ENCODE assay signal across 8 cellular contexts in the genomic region with DNA sequence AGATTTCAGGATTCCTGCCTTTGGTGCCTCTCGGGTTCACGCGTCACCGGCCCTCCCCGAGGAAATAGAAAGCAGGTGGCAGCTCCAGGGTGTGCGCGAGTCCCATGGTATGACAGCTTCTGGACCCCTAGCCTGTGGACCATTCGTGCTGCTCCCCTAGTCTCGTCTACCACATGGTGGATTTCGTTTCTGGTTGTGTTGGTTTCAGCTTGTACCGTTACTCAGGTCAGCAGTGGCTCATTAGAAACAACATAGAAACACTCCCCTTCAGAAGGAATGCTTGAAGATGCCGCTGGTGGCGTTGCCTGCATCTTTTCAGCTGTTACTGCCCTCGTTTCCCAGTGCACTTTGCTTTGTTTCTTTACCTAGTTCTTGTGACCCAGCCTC. TPM values are rescaled to one million over a fixed set of nuclear protein-coding genes. Genes with fewer than 3 reads are reported as not detected.
DNase-seq lines count a peak whose midpoint lies in the region; ATAC-seq, FAIRE-seq and TF ChIP-seq lines count a peak whose summit lies in the region.

No MANE protein-coding gene starts in this region.

- peak; percentile 54 for ATAC-seq in DND-41 (ENCODE audit: insufficient read depth, low read depth)
- peak; percentile 44 for ATAC-seq in HG03159 (IDR thresholded peaks at IDR 0.05; ENCODE audit: unreplicated experiment)
- peak; percentile 15 for ATAC-seq in upper lobe of right lung

- H3K36me3 ChIP-seq in DND-41 (ENCODE audit: insufficient read depth, low read length) (peaks cover 7% of the 10 kb centered on the region), SJCRH30 (no peaks in the 10 kb centered on the region; the same call in 1 of the 2 replicates), mesendoderm (ENCODE audit: control insufficient read depth, insufficient read depth, low read length) (no peaks in the 10 kb centered on the region), upper lobe of right lung (no peaks in the 10 kb centered on the region)
- no peaks in the 10 kb centered on the region for H3K36me3 ChIP-seq in effector memory CD4-positive, alpha-beta T cell (ENCODE audit: control insufficient read depth, insufficient read depth, low read length)

- FAIRE-seq in D721Med (lab: Jason Lieb, UNC) = no peak

- H2BK15ac ChIP-seq in mesendoderm (replicated peaks; ENCODE audit: low read depth) = no peak overlapping the region

- no CpG with 5 or more reads among the region's 14 CpGs for WGBS in mesendoderm (ENCODE audit: extremely low coverage, insufficient coverage, low lambda C conversion rate)

- H2AK5ac ChIP-seq in mesendoderm (ENCODE audit: low read length) = no peak overlapping the region

- H2BK5ac ChIP-seq in mesendoderm (ENCODE audit: low read length) = no peak overlapping the region

- H3K79me1 ChIP-seq in mesendoderm (ENCODE audit: low read length) = peaks cover 6% of the 10 kb centered on the region

- H2AFZ ChIP-seq in DND-41 (ENCODE audit: low read depth, low read length) = peak overlapping the region; percentile 77

- H3K56ac ChIP-seq in mesendoderm (ENCODE audit: low read length) = peak overlapping the region; percentile 100

- peak overlapping the region; percentile 5 for H3K4ac ChIP-seq in mesendoderm (ENCODE audit: low read depth, low read length)

- no peak overlapping the region for H3K23ac ChIP-seq in mesendoderm (ENCODE audit: low read length)

- peaks cover 37% of the 10 kb centered on the region for H4K20me1 ChIP-seq in DND-41 (ENCODE audit: insufficient read depth, low read length)

- peaks cover 60% of the 10 kb centered on the region for H3K79me2 ChIP-seq in DND-41 (ENCODE audit: insufficient read depth, low read length)
- H3K79me2 ChIP-seq in mesendoderm (ENCODE audit: control insufficient read depth, insufficient read depth, low read length) = peaks cover 41% of the 10 kb centered on the region

- H2BK120ac ChIP-seq in mesendoderm (ENCODE audit: low read depth, low read length) = no peak overlapping the region

- H3K4me1 ChIP-seq in DND-41 (ENCODE audit: insufficient read depth, low read length) (peaks cover 38% of the 10 kb centered on the region), SJCRH30 (peaks cover 10% of the 10 kb centered on the region), mesendoderm (ENCODE audit: control insufficient read depth, low read depth, low read length) (no peaks in the 10 kb centered on the region), upper lobe of right lung (peaks cover 16% of the 10 kb centered on the region)
- H3K4me1 ChIP-seq in effector memory CD4-positive, alpha-beta T cell (ENCODE audit: control insufficient read depth, insufficient read depth, low read length, poor library complexity, severe bottlenecking) = peaks cover 12% of the 10 kb centered on the region

- DNase-seq in DND-41 (peak; percentile 42), GM19240 (ENCODE audit: insufficient read length, low spot score) (peak; percentile 14), SJCRH30 (peak; percentile 43 to 59), mesendoderm (peak; percentile 61), upper lobe of right lung (no peak), D721Med (ENCODE audit: insufficient read length, low spot score) (no peak)
- no peak for DNase-seq in effector memory CD4-positive, alpha-beta T cell

- H3K9me3 ChIP-seq in DND-41 (ENCODE audit: insufficient read depth, low read length, severe bottlenecking) (no peaks in the 10 kb centered on the region), SJCRH30 (replicated peaks) (no peaks in the 10 kb centered on the region), upper lobe of right lung (no peaks in the 10 kb centered on the region)
- H3K9me3 ChIP-seq in effector memory CD4-positive, alpha-beta T cell (ENCODE audit: control insufficient read depth, low read length) = no peaks in the 10 kb centered on the region

- H3K27me3 ChIP-seq in DND-41 (ENCODE audit: insufficient read depth, low read length, poor library complexity) = no peaks in the 10 kb centered on the region
- H3K27me3 ChIP-seq in SJCRH30 = no peaks in the 10 kb centered on the region
- H3K27me3 ChIP-seq in effector memory CD4-positive, alpha-beta T cell (replicated peaks; ENCODE audit: control insufficient read depth, insufficient read depth, low read length, poor library complexity, severe bottlenecking) = no peaks in the 10 kb centered on the region
- no peaks in the 10 kb centered on the region for H3K27me3 ChIP-seq in mesendoderm (ENCODE audit: insufficient read depth, low read length, poor library complexity)
- no peaks in the 10 kb centered on the region for H3K27me3 ChIP-seq in upper lobe of right lung

- peak overlapping the region; percentile 41 for H3K18ac ChIP-seq in mesendoderm (ENCODE audit: low read length)

- H3K4me3 ChIP-seq in DND-41 (ENCODE audit: low read depth in 1 of 2, low read length in 2 of 2) (peak overlapping the region; percentile 65 to 77), SJCRH30 (peak overlapping the region; percentile 95), mesendoderm (ENCODE audit: low read length) (peak overlapping the region; percentile 97), upper lobe of right lung (peak overlapping the region; percentile 95)
- peak overlapping the region; percentile 98 for H3K4me3 ChIP-seq in effector memory CD4-positive, alpha-beta T cell (ENCODE audit: insufficient read depth, low read depth, low read length, poor library complexity, severe bottlenecking)

- intact Hi-C loops in upper lobe of right lung (cut with DNase I) = no loop called here

- H3K4me2 ChIP-seq in DND-41 (ENCODE audit: insufficient read depth, low read length) = peak overlapping the region; percentile 89
- peak overlapping the region; percentile 74 for H3K4me2 ChIP-seq in mesendoderm (ENCODE audit: low read length)

- no peak overlapping the region for H4K8ac ChIP-seq in mesendoderm (ENCODE audit: low read depth, low read length)

- H3K9ac ChIP-seq in DND-41 (ENCODE audit: low read depth, low read length) (peak overlapping the region; percentile 77), mesendoderm (ENCODE audit: low read length) (peak overlapping the region; percentile 98)

- peak overlapping the region; percentile 79 for H3K27ac ChIP-seq in DND-41 (ENCODE audit: low read length)
- H3K27ac ChIP-seq in SJCRH30 = peak overlapping the region; percentile 94
- H3K27ac ChIP-seq in effector memory CD4-positive, alpha-beta T cell (ENCODE audit: insufficient read depth, low read length, poor library complexity, severe bottlenecking) = peak overlapping the region; percentile 95
- H3K27ac ChIP-seq in mesendoderm (ENCODE audit: low read depth, low read length) = peak overlapping the region; percentile 90
- peak overlapping the region; percentile 93 for H3K27ac ChIP-seq in upper lobe of right lung

- TF ChIP-seq CTCF in DND-41 (IDR thresholded peaks at IDR 0.05; ENCODE audit: borderline replicate concordance, extremely low read depth, low read length, poor library complexity, severe bottlenecking) = peak; percentile 29
- no peak for TF ChIP-seq CTCF in upper lobe of right lung (IDR thresholded peaks at IDR 0.05)
- TF ChIP-seq CTCF in D721Med (IDR thresholded peaks at IDR 0.05; ENCODE audit: insufficient read depth, missing control alignments) = no peak

- H4K5ac ChIP-seq in mesendoderm (ENCODE audit: low read length) = no peak overlapping the region

RNA-seq across cellular contexts. Expression of gene TTC17, which starts 0.7 kb away (rescaled TPM):
- 55.3 and 68.8 TPM in 2 replicates for total RNA-seq in SJCRH30 (2014; rRNA removed; shearing (Covaris generic))
- polyA plus RNA-seq in mesendoderm (2013, experiment 1 of 2) = 29.5 TPM
- 29.4 TPM for polyA plus RNA-seq in mesendoderm (2013, experiment 2 of 2)
- 94.4 TPM for total RNA-seq in upper lobe of right lung

RNA-seq across cellular contexts. Expression of gene API5, which starts 47.6 kb away (rescaled TPM):
- total RNA-seq in SJCRH30 (2014; rRNA removed; shearing (Covaris generic)) = 104 and 118 TPM in 2 replicates
- polyA plus RNA-seq in mesendoderm (2013, experiment 1 of 2) = 103 TPM
- 100 TPM for polyA plus RNA-seq in mesendoderm (2013, experiment 2 of 2)
- total RNA-seq in upper lobe of right lung = 76.5 TPM

Comparison
In these comparisons a context has a peak if more than half of its experiments do, and no peak if none do; other contexts are left out.
1. DNase-seq: peak in DND-41 (single experiment), GM19240 (single experiment), SJCRH30 (2 of 2) and mesendoderm (single experiment); none in effector memory CD4-positive, alpha-beta T cell (0 of 3), upper lobe of right lung (single experiment) and D721Med (single experiment).
2. Peak in every context shown above with its lines, with median percentiles within 50 percentile points of each other: ATAC-seq, H3K27ac ChIP-seq and H3K4me3 ChIP-seq.